Comparison of ENCODE assay signal across 28 cellular contexts in genomic region chr7:138918176-138918575, GRCh38.
"Had no signal": no experiment of that assay in that cellular context is flagged by ENCODE, and none has a peak within 500 bp of the region (broad histone marks: within the 10 kb centered on the region; RNA-seq: fewer than 3 reads in every experiment).

No MANE protein-coding gene starts in this region.

- H3K4me1 Mint-ChIP-seq: activated T-helper 17 cell treated with anti-CD3 and anti-CD28 coated beads, Interleukin-2, amount 50 U/mL, for 72 hours; central memory CD8-positive, alpha-beta T cell had no signal

- H3K27me3 Mint-ChIP-seq: activated naive CD8-positive, alpha-beta T cell had no signal

- H3K4me3 Mint-ChIP-seq: activated CD4-positive, alpha-beta memory T cell treated with anti-CD3 and anti-CD28 coated beads for 36 hours; activated CD4-positive, alpha-beta T cell treated with anti-CD3 and anti-CD28 coated beads for 36 hours; activated CD4-positive, alpha-beta T cell treated with anti-CD3 and anti-CD28 coated beads, Interleukin-2, amount 10 ng/mL, durations not matched to agents 24 days and 14 days; activated CD8-positive, alpha-beta T cell treated with anti-CD3 and anti-CD28 coated beads, Interleukin-2, amount 10 ng/mL, durations not matched to agents 7 days and 5 days; activated naive CD8-positive, alpha-beta T cell; activated T-cell treated with anti-CD3 and anti-CD28 coated beads, Interleukin-2, amount 50 U/mL, for 4 hours; activated T-helper 17 cell treated with anti-CD3 and anti-CD28 coated beads, Interleukin-2, amount 50 U/mL, for 72 hours; central memory CD8-positive, alpha-beta T cell; T-helper 17 cell; T-helper 2 cell treated with Interferon-gamma antibody and Interleukin-4, amounts not matched to agents 5 μg/mL and 100 μg/mL, for 36 hours had no signal

- H3K9me3 Mint-ChIP-seq: activated CD4-positive, alpha-beta memory T cell treated with anti-CD3 and anti-CD28 coated beads for 36 hours; activated CD4-positive, alpha-beta T cell treated with anti-CD3 and anti-CD28 coated beads, Interleukin-2, amount 10 ng/mL, durations not matched to agents 24 days and 14 days; activated T-cell treated with anti-CD3 and anti-CD28 coated beads, Interleukin-2, amount 50 U/mL, for 4 hours; activated T-helper 17 cell treated with anti-CD3 and anti-CD28 coated beads, Interleukin-2, amount 50 U/mL, for 72 hours; central memory CD8-positive, alpha-beta T cell; T-helper 2 cell treated with Interferon-gamma antibody and Interleukin-4, amounts not matched to agents 5 μg/mL and 100 μg/mL, for 36 hours had no signal

- DNase-seq: activated CD4-positive, alpha-beta memory T cell treated with anti-CD3 and anti-CD28 coated beads for 36 hours; activated CD4-positive, alpha-beta T cell treated with anti-CD3 and anti-CD28 coated beads for 36 hours; activated CD4-positive, alpha-beta T cell treated with anti-CD3 and anti-CD28 coated beads, Interleukin-2, amount 10 ng/mL, durations not matched to agents 24 days and 14 days; activated CD4-positive, CD25-positive, alpha-beta regulatory T cell; activated CD4-positive, CD25-positive, alpha-beta regulatory T cell treated with anti-CD3 and anti-CD28 coated beads, Interleukin-2, amount 50 U/mL, for 72 hours; activated CD8-positive, alpha-beta T cell treated with anti-CD3 and anti-CD28 coated beads, Interleukin-2, amount 10 ng/mL, durations not matched to agents 7 days and 5 days; activated effector memory CD4-positive, alpha-beta T cell treated with Interleukin-2 at 50 U/mL for 16 hours; activated gamma-delta T cell treated with Interleukin-2 at 50 U/mL for 16 hours; activated naive CD4-positive, alpha-beta T cell treated with anti-CD3 and anti-CD28 coated beads, Interleukin-2, amount 50 U/mL, for 16 hours; activated naive CD4-positive, alpha-beta T cell treated with Interleukin-2 at 50 U/mL for 16 hours; activated T-cell treated with anti-CD3 and anti-CD28 coated beads, Interleukin-2, amount 50 U/mL, for 4 hours; amniotic stem cell; brain microvascular endothelial cell; cortex of kidney; dermis blood vessel endothelial cell; effector CD8-positive, alpha-beta T cell; esophagus squamous epithelium; foreskin melanocyte; T-helper 1 cell; T-helper 17 cell; T1000; WERI-Rb-1 had no signal

- H3K27me3 ChIP-seq: brain microvascular endothelial cell, esophagus squamous epithelium, gastroesophageal sphincter had no signal

- H3K36me3 ChIP-seq: brain microvascular endothelial cell, esophagus squamous epithelium had no signal

- H3K36me3 Mint-ChIP-seq: activated CD4-positive, alpha-beta memory T cell treated with anti-CD3 and anti-CD28 coated beads for 36 hours; activated naive CD8-positive, alpha-beta T cell had no signal

- ATAC-seq: activated CD4-positive, alpha-beta T cell treated with anti-CD3 and anti-CD28 coated beads for 36 hours; activated CD8-positive, alpha-beta T cell treated with anti-CD3 and anti-CD28 coated beads, Interleukin-2, amount 10 ng/mL, durations not matched to agents 7 days and 5 days; activated T-cell treated with anti-CD3 and anti-CD28 coated beads, Interleukin-2, amount 50 U/mL, for 4 hours; activated T-helper 17 cell treated with anti-CD3 and anti-CD28 coated beads, Interleukin-2, amount 50 U/mL, for 72 hours; gastroesophageal sphincter; T-helper 17 cell had no signal

- H3K9me3 ChIP-seq: esophagus squamous epithelium, gastroesophageal sphincter had no signal

- H3K4me3 ChIP-seq: esophagus squamous epithelium, gastroesophageal sphincter had no signal

- H3K27ac ChIP-seq: brain microvascular endothelial cell, epithelial cell of prostate, esophagus squamous epithelium, gastroesophageal sphincter, WERI-Rb-1 had no signal

- H3K27ac Mint-ChIP-seq: activated CD4-positive, alpha-beta memory T cell treated with anti-CD3 and anti-CD28 coated beads for 36 hours; activated CD4-positive, alpha-beta T cell treated with anti-CD3 and anti-CD28 coated beads for 36 hours; activated CD4-positive, alpha-beta T cell treated with anti-CD3 and anti-CD28 coated beads, Interleukin-2, amount 10 ng/mL, durations not matched to agents 24 days and 14 days; activated CD8-positive, alpha-beta T cell treated with anti-CD3 and anti-CD28 coated beads, Interleukin-2, amount 10 ng/mL, durations not matched to agents 7 days and 5 days; activated naive CD8-positive, alpha-beta T cell; activated T-helper 17 cell treated with anti-CD3 and anti-CD28 coated beads, Interleukin-2, amount 50 U/mL, for 72 hours; T-helper 17 cell; T-helper 2 cell treated with Interferon-gamma antibody and Interleukin-4, amounts not matched to agents 5 μg/mL and 100 μg/mL, for 36 hours had no signal

- H3K4me1 ChIP-seq: esophagus squamous epithelium, gastroesophageal sphincter had no signal
